ENCODE assay signal across 1 cellular context in the genomic region with DNA sequence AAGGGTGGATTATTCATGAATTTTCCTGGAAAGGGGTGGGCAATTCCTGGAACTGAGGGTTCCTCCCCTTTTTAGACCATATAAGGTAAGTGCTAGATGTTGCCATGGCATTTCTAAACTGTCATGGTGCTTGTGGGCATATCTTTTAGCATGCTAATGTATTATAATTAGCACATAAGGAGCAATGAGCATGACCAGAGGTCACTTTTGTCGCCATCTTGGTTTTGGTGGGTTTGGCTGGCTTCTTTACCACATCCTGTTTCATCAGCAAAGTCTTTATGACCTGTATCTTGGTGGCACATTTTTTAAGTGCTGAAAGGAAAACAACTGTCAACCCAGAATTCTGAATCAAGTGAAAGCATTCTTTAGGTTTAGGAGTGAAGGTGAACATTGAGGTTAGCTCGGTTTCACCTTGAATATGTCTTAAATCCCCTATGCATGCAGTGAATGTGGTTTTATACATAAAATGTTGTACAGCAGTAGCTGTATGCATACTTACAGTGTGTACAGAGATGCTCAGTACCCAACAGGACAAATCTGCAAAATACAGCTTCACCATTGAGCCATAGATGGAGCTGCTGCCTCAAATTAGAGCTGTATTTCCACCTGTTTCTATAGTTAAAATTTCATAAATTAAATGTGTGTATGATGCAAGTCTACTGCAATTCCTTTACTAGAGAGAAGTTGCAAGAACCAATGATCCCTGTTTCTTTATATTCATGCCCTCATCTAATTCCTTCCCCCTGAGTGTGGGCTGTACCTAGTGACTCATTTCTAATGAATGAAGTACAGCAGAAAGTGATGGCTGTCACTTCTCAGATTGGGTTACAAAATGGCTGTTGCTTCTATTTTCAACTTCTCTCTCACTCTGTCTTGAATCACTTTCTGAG.
A peak's percentile ranks its signal among the peaks of the same experiment; 100 is the strongest.
TF ChIP-seq lines count a peak whose summit lies in the region.

No MANE protein-coding gene starts in this region.

TF ChIP-seq in K562, 482 proteins besides CTCF, POLR2A, EP300 and RAD21 (continued from another document and continues in another):
- TF ChIP-seq, protein P1, sequence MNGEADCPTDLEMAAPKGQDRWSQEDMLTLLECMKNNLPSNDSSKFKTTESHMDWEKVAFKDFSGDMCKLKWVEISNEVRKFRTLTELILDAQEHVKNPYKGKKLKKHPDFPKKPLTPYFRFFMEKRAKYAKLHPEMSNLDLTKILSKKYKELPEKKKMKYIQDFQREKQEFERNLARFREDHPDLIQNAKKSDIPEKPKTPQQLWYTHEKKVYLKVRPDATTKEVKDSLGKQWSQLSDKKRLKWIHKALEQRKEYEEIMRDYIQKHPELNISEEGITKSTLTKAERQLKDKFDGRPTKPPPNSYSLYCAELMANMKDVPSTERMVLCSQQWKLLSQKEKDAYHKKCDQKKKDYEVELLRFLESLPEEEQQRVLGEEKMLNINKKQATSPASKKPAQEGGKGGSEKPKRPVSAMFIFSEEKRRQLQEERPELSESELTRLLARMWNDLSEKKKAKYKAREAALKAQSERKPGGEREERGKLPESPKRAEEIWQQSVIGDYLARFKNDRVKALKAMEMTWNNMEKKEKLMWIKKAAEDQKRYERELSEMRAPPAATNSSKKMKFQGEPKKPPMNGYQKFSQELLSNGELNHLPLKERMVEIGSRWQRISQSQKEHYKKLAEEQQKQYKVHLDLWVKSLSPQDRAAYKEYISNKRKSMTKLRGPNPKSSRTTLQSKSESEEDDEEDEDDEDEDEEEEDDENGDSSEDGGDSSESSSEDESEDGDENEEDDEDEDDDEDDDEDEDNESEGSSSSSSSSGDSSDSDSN (IDR thresholded peaks at IDR 0.05; ENCODE audit: borderline replicate concordance in 1 of 2, low read depth in 2 of 2, low read length in 2 of 2) = no peak
- TF ChIP-seq, protein P2, sequence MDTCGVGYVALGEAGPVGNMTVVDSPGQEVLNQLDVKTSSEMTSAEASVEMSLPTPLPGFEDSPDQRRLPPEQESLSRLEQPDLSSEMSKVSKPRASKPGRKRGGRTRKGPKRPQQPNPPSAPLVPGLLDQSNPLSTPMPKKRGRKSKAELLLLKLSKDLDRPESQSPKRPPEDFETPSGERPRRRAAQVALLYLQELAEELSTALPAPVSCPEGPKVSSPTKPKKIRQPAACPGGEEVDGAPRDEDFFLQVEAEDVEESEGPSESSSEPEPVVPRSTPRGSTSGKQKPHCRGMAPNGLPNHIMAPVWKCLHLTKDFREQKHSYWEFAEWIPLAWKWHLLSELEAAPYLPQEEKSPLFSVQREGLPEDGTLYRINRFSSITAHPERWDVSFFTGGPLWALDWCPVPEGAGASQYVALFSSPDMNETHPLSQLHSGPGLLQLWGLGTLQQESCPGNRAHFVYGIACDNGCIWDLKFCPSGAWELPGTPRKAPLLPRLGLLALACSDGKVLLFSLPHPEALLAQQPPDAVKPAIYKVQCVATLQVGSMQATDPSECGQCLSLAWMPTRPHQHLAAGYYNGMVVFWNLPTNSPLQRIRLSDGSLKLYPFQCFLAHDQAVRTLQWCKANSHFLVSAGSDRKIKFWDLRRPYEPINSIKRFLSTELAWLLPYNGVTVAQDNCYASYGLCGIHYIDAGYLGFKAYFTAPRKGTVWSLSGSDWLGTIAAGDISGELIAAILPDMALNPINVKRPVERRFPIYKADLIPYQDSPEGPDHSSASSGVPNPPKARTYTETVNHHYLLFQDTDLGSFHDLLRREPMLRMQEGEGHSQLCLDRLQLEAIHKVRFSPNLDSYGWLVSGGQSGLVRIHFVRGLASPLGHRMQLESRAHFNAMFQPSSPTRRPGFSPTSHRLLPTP (IDR thresholded peaks at IDR 0.05; ENCODE audit: borderline replicate concordance, extremely low read depth, insufficient read length) = no peak
- no peak for TF ChIP-seq ZNF830 (CRISPR knock-in tag; IDR thresholded peaks at IDR 0.05)
- TF ChIP-seq NR2C1 (IDR thresholded peaks at IDR 0.05) = no peak; the same call in 1 of the 2 replicates
- peak; percentile 64 for TF ChIP-seq NR2C1 (tag; IDR thresholded peaks at IDR 0.05)
- TF ChIP-seq SREBF1 (IDR thresholded peaks at IDR 0.05; ENCODE audit: borderline replicate concordance, low read depth, low read length) = no peak
- 0 out of 2 replicates have a peak, but pooled peaks have one; percentile 20 for TF ChIP-seq HCFC1 (IDR thresholded peaks at IDR 0.05; ENCODE audit: low read depth, low read length)
- TF ChIP-seq RBM39 (optimal IDR thresholded peaks at IDR 0.05; ENCODE audit: low read depth, low read length) = no peak
- peak; percentile 62; the same call in 1 of the 2 replicates for TF ChIP-seq ETV5 (CRISPR knock-in tag; IDR thresholded peaks at IDR 0.05; ENCODE audit: low read depth)
- TF ChIP-seq CBX2 (IDR thresholded peaks at IDR 0.05; ENCODE audit: insufficient read depth, low read length, poor library complexity, severe bottlenecking) = no peak
- TF ChIP-seq, protein P3, sequence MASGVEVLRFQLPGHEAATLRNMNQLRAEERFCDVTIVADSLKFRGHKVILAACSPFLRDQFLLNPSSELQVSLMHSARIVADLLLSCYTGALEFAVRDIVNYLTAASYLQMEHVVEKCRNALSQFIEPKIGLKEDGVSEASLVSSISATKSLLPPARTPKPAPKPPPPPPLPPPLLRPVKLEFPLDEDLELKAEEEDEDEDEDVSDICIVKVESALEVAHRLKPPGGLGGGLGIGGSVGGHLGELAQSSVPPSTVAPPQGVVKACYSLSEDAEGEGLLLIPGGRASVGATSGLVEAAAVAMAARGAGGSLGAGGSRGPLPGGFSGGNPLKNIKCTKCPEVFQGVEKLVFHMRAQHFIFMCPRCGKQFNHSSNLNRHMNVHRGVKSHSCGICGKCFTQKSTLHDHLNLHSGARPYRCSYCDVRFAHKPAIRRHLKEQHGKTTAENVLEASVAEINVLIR (CRISPR knock-in tag; IDR thresholded peaks at IDR 0.05) = peak; percentile 41
- TF ChIP-seq RBM14 (IDR thresholded peaks at IDR 0.05; ENCODE audit: borderline replicate concordance, insufficient read depth, low read depth, low read length) = no peak
- peak; percentile 15; the same call in 1 of the 2 replicates for TF ChIP-seq ZNF589 (CRISPR knock-in tag; IDR thresholded peaks at IDR 0.05; ENCODE audit: low read depth)
- TF ChIP-seq, protein P4, sequence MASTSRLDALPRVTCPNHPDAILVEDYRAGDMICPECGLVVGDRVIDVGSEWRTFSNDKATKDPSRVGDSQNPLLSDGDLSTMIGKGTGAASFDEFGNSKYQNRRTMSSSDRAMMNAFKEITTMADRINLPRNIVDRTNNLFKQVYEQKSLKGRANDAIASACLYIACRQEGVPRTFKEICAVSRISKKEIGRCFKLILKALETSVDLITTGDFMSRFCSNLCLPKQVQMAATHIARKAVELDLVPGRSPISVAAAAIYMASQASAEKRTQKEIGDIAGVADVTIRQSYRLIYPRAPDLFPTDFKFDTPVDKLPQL (IDR thresholded peaks at IDR 0.05; ENCODE audit: extremely low read depth, insufficient read length) = no peak
- peak; percentile 93 for TF ChIP-seq FOSL1 (tag; conservative IDR thresholded peaks at IDR 0.05)
- peak; percentile 32 for TF ChIP-seq KDM5B (IDR thresholded peaks at IDR 0.05; ENCODE audit: insufficient replicate concordance, low read depth, low read length)
- TF ChIP-seq PML (IDR thresholded peaks at IDR 0.05; ENCODE audit: low read length) = no peak; the same call in 1 of the 2 replicates
- no peak for TF ChIP-seq CXXC5 (CRISPR knock-in tag; IDR thresholded peaks at IDR 0.05)
- no peak for TF ChIP-seq KHSRP (IDR thresholded peaks at IDR 0.05)
- TF ChIP-seq, protein P5, sequence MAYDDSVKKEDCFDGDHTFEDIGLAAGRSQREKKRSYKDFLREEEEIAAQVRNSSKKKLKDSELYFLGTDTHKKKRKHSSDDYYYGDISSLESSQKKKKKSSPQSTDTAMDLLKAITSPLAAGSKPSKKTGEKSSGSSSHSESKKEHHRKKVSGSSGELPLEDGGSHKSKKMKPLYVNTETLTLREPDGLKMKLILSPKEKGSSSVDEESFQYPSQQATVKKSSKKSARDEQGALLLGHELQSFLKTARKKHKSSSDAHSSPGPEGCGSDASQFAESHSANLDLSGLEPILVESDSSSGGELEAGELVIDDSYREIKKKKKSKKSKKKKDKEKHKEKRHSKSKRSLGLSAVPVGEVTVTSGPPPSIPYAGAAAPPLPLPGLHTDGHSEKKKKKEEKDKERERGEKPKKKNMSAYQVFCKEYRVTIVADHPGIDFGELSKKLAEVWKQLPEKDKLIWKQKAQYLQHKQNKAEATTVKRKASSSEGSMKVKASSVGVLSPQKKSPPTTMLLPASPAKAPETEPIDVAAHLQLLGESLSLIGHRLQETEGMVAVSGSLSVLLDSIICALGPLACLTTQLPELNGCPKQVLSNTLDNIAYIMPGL (CRISPR knock-in tag; IDR thresholded peaks at IDR 0.05) = no peak
- TF ChIP-seq, protein P6, sequence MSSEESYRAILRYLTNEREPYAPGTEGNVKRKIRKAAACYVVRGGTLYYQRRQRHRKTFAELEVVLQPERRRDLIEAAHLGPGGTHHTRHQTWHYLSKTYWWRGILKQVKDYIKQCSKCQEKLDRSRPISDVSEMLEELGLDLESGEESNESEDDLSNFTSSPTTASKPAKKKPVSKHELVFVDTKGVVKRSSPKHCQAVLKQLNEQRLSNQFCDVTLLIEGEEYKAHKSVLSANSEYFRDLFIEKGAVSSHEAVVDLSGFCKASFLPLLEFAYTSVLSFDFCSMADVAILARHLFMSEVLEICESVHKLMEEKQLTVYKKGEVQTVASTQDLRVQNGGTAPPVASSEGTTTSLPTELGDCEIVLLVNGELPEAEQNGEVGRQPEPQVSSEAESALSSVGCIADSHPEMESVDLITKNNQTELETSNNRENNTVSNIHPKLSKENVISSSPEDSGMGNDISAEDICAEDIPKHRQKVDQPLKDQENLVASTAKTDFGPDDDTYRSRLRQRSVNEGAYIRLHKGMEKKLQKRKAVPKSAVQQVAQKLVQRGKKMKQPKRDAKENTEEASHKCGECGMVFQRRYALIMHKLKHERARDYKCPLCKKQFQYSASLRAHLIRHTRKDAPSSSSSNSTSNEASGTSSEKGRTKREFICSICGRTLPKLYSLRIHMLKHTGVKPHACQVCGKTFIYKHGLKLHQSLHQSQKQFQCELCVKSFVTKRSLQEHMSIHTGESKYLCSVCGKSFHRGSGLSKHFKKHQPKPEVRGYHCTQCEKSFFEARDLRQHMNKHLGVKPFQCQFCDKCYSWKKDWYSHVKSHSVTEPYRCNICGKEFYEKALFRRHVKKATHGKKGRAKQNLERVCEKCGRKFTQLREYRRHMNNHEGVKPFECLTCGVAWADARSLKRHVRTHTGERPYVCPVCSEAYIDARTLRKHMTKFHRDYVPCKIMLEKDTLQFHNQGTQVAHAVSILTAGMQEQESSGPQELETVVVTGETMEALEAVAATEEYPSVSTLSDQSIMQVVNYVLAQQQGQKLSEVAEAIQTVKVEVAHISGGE (CRISPR knock-in tag; IDR thresholded peaks at IDR 0.05) = peak in 1 of 3 experiments; percentile 44; a peak in 1 of 6 replicates
- TF ChIP-seq NR4A1 (CRISPR knock-in tag; IDR thresholded peaks at IDR 0.05) = no peak
- 0 out of 2 replicates have a peak, but pooled peaks have one; percentile 70 for TF ChIP-seq NR4A1 (tag; IDR thresholded peaks at IDR 0.05)
- TF ChIP-seq RBM15 (IDR thresholded peaks at IDR 0.05; ENCODE audit: insufficient read depth, low read length) = no peak
- TF ChIP-seq ZNF165 (CRISPR knock-in tag; IDR thresholded peaks at IDR 0.05; ENCODE audit: borderline replicate concordance) = 0 out of 2 replicates have a peak, but pooled peaks have one; percentile 39
- TF ChIP-seq GABPA (tag; conservative IDR thresholded peaks at IDR 0.05; ENCODE audit: low read depth) = peak; percentile 88
- no peak for TF ChIP-seq SPI1 (IDR thresholded peaks at IDR 0.05; ENCODE audit: borderline replicate concordance, low read depth, low read length)
- peak; percentile 56 for TF ChIP-seq CREM (IDR thresholded peaks at IDR 0.05; ENCODE audit: low read depth)
- no peak for TF ChIP-seq MAFG (tag; conservative IDR thresholded peaks at IDR 0.05)
- 0 out of 2 replicates have a peak, but pooled peaks have one; percentile 19 for TF ChIP-seq ZNF354B (CRISPR knock-in tag; IDR thresholded peaks at IDR 0.05)
- no peak for TF ChIP-seq DNMT1 (IDR thresholded peaks at IDR 0.05)
- no peak for TF ChIP-seq HNRNPK (IDR thresholded peaks at IDR 0.05; ENCODE audit: low read depth, low read length, poor library complexity, severe bottlenecking)
- peak; percentile 25 for TF ChIP-seq FOS (IDR thresholded peaks at IDR 0.05; ENCODE audit: extremely low read depth, insufficient read length)
- no peak for TF ChIP-seq KDM2B (CRISPR knock-in tag; IDR thresholded peaks at IDR 0.05)
- TF ChIP-seq NFXL1 (CRISPR knock-in tag; IDR thresholded peaks at IDR 0.05) = peak; percentile 86; the same call in 1 of the 2 replicates
- peak; percentile 81 for TF ChIP-seq MEIS2 (IDR thresholded peaks at IDR 0.05; ENCODE audit: partially characterized antibody)
- no peak for TF ChIP-seq PHF20 (IDR thresholded peaks at IDR 0.05; ENCODE audit: partially characterized antibody)
- peak; percentile 67 to 71 for TF ChIP-seq NRF1 (conservative IDR thresholded peaks at IDR 0.05 in 1 of 2, IDR thresholded peaks at IDR 0.05 in 1 of 2)
- no peak for TF ChIP-seq ZKSCAN3 (CRISPR knock-in tag; IDR thresholded peaks at IDR 0.05)
- TF ChIP-seq MBD2 (IDR thresholded peaks at IDR 0.05; ENCODE audit: borderline replicate concordance, low read depth) = no peak
- peak; percentile 18; the same call in 1 of the 2 replicates for TF ChIP-seq LEF1 (IDR thresholded peaks at IDR 0.05)
- TF ChIP-seq, protein P7, sequence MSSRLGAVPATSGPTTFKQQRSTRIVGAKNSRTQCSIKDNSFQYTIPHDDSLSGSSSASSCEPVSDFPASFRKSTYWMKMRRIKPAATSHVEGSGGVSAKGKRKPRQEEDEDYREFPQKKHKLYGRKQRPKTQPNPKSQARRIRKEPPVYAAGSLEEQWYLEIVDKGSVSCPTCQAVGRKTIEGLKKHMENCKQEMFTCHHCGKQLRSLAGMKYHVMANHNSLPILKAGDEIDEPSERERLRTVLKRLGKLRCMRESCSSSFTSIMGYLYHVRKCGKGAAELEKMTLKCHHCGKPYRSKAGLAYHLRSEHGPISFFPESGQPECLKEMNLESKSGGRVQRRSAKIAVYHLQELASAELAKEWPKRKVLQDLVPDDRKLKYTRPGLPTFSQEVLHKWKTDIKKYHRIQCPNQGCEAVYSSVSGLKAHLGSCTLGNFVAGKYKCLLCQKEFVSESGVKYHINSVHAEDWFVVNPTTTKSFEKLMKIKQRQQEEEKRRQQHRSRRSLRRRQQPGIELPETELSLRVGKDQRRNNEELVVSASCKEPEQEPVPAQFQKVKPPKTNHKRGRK (tag; IDR thresholded peaks at IDR 0.05) = peak; percentile 73; the same call in 1 of the 2 replicates
- no peak for TF ChIP-seq MCM5 (IDR thresholded peaks at IDR 0.05; ENCODE audit: low read depth)
- TF ChIP-seq RNF2 (IDR thresholded peaks at IDR 0.05) = peak; percentile 43
- TF ChIP-seq RFX7 (CRISPR knock-in tag; IDR thresholded peaks at IDR 0.05) = no peak
- no peak for TF ChIP-seq MYNN (IDR thresholded peaks at IDR 0.05)
- no peak for TF ChIP-seq MYNN (CRISPR knock-in tag; IDR thresholded peaks at IDR 0.05)
- TF ChIP-seq, protein P8, sequence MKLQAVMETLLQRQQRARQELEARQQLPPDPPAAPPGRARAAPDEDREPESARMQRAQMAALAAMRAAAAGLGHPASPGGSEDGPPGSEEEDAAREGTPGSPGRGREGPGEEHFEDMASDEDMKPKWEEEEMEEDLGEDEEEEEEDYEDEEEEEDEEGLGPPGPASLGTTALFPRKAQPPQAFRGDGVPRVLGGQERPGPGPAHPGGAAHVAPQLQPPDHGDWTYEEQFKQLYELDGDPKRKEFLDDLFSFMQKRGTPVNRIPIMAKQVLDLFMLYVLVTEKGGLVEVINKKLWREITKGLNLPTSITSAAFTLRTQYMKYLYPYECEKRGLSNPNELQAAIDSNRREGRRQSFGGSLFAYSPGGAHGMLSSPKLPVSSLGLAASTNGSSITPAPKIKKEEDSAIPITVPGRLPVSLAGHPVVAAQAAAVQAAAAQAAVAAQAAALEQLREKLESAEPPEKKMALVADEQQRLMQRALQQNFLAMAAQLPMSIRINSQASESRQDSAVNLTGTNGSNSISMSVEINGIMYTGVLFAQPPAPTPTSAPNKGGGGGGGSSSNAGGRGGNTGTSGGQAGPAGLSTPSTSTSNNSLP (IDR thresholded peaks at IDR 0.05; ENCODE audit: borderline replicate concordance, low read depth, low read length) = peak; percentile 67; the same call in 1 of the 2 replicates
